9 cellular contexts compared by ENCODE assay signal in genomic region chr1:96966536-96967138, GRCh38.
DNase-seq lines count a peak whose midpoint lies in the region; ATAC-seq and TF ChIP-seq lines count a peak whose summit lies in the region.
"Had no signal": no experiment of that assay in that cellular context is flagged by ENCODE, and none has a peak within 500 bp of the region (broad histone marks: within the 10 kb centered on the region; RNA-seq: fewer than 3 reads in every experiment).

No MANE protein-coding gene starts in this region.

- DNase-seq in AG09319 (ENCODE audit: extremely low read depth, low read depth) = peak; percentile 57
- peak; percentile 3 for DNase-seq in NCI-H2171 (lab: John Stamatoyannopoulos, UW)
- peak; percentile 17 to 64 (median 36) for DNase-seq in activated CD4-positive, CD25-positive, alpha-beta regulatory T cell (lab: John Stamatoyannopoulos, UW)
- DNase-seq in central memory CD8-positive, alpha-beta T cell (ENCODE audit: low spot score in 2 of 2) = peak; percentile 51 to 54
- DNase-seq in left colon = peak; percentile 47 to 74
- peak; percentile 69 for DNase-seq in stimulated activated CD4-positive, alpha-beta T cell treated with anti-CD3 and anti-CD28 coated beads, Interleukin-4, amount 100 ng/mL, for 1 hour

- ATAC-seq in GM18520 (IDR thresholded peaks at IDR 0.05; ENCODE audit: unreplicated experiment) (peak; percentile 71), HG03064 (IDR thresholded peaks at IDR 0.05; ENCODE audit: low read depth, unreplicated experiment) (peak; percentile 90), left colon (peak; percentile 69)
- ATAC-seq in central memory CD8-positive, alpha-beta T cell (replicated peaks; ENCODE audit: extremely low read depth, poor library complexity, severe bottlenecking) = peak; percentile 65

- H3K4me1 Mint-ChIP-seq in central memory CD8-positive, alpha-beta T cell = no peaks in the 10 kb centered on the region

- no peaks in the 10 kb centered on the region for H3K36me3 Mint-ChIP-seq in central memory CD8-positive, alpha-beta T cell (ENCODE audit: insufficient read depth)
- H3K36me3 Mint-ChIP-seq: IgD-negative memory B cell had no signal

- TF ChIP-seq CTCF in AG09319 (IDR thresholded peaks at IDR 0.05; ENCODE audit: low read depth, low read length) = peak; percentile 95

- peaks cover 46% of the 10 kb centered on the region for H3K27me3 Mint-ChIP-seq in central memory CD8-positive, alpha-beta T cell

- H3K4me3 Mint-ChIP-seq in central memory CD8-positive, alpha-beta T cell = no peak overlapping the region

- intact Hi-C loops in left colon (cut with DNase I, micrococcal nuclease) = loop anchor here in 1 of 2 donors (10.0 kb wide), 1 partner anchor 1088 kb away; no protein-coding TSS in a partner anchor

- H3K9me3 Mint-ChIP-seq in central memory CD8-positive, alpha-beta T cell = no peaks in the 10 kb centered on the region
- H3K9me3 Mint-ChIP-seq: IgD-negative memory B cell had no signal

- no peak overlapping the region for H3K27ac Mint-ChIP-seq in central memory CD8-positive, alpha-beta T cell (ENCODE audit: low read depth)
- H3K27ac Mint-ChIP-seq: IgD-negative memory B cell had no signal

Comparison
In these comparisons a context has a peak if more than half of its experiments do, and no peak if none do; other contexts are left out.
1. Peak in every context shown above with its lines: DNase-seq and ATAC-seq.
2. DNase-seq: peak in every context shown above with its lines; median percentile 69 in stimulated activated CD4-positive, alpha-beta T cell treated with anti-CD3 and anti-CD28 coated beads, Interleukin-4, amount 100 ng/mL, for 1 hour; 60 in left colon; 57 in AG09319; 52 in central memory CD8-positive, alpha-beta T cell; 36 in activated CD4-positive, CD25-positive, alpha-beta regulatory T cell; 3 in NCI-H2171.